In genomic region chr11:69209936-69210659, GRCh38 we compare ENCODE assay signal across 1 cellular context.
TF ChIP-seq lines count a peak whose summit lies in the region.

No MANE protein-coding gene starts in this region.

TF ChIP-seq in K562, 482 proteins besides CTCF, POLR2A, EP300 and RAD21 (continued from another document and continues in another):
- TF ChIP-seq ZHX1 (conservative IDR thresholded peaks at IDR 0.05; ENCODE audit: low read length) = no peak
- no peak for TF ChIP-seq HNRNPUL1 (IDR thresholded peaks at IDR 0.05; ENCODE audit: low read length)
- no peak for TF ChIP-seq KDM1A (IDR thresholded peaks at IDR 0.05)
- no peak for TF ChIP-seq FUS (optimal IDR thresholded peaks at IDR 0.05; ENCODE audit: low read depth, low read length)
- no peak for TF ChIP-seq SFPQ (IDR thresholded peaks at IDR 0.05; ENCODE audit: low read depth, low read length)
- no peak for TF ChIP-seq SAFB2 (IDR thresholded peaks at IDR 0.05; ENCODE audit: borderline replicate concordance, low read depth, low read length, severe bottlenecking)
- no peak for TF ChIP-seq CGGBP1 (CRISPR knock-in tag; IDR thresholded peaks at IDR 0.05)
- no peak for TF ChIP-seq ZNF140 (CRISPR knock-in tag; IDR thresholded peaks at IDR 0.05)
- no peak for TF ChIP-seq TAL1 (IDR thresholded peaks at IDR 0.05)
- TF ChIP-seq THAP12 (CRISPR knock-in tag; IDR thresholded peaks at IDR 0.05) = no peak
- TF ChIP-seq CBX5 (IDR thresholded peaks at IDR 0.05; ENCODE audit: borderline replicate concordance, low read depth) = no peak
- TF ChIP-seq RBFOX2 (IDR thresholded peaks at IDR 0.05; ENCODE audit: low read depth, low read length) = no peak
- no peak for TF ChIP-seq EGR1 (conservative IDR thresholded peaks at IDR 0.05)
- TF ChIP-seq NCOA2 (IDR thresholded peaks at IDR 0.05; ENCODE audit: partially characterized antibody in 2 of 2) = no peak
- no peak for TF ChIP-seq TSHZ1 (CRISPR knock-in tag; IDR thresholded peaks at IDR 0.05)
- no peak for TF ChIP-seq ZNF589 (CRISPR knock-in tag; IDR thresholded peaks at IDR 0.05; ENCODE audit: low read depth)
- no peak for TF ChIP-seq RNF219 (CRISPR knock-in tag; IDR thresholded peaks at IDR 0.05)
- no peak for TF ChIP-seq RBM25 (IDR thresholded peaks at IDR 0.05; ENCODE audit: low read depth, low read length, severe bottlenecking)
- TF ChIP-seq SMAD2 (IDR thresholded peaks at IDR 0.05; ENCODE audit: low read depth, low read length) = no peak
- TF ChIP-seq ZNF436 (CRISPR knock-in tag; IDR thresholded peaks at IDR 0.05) = no peak
- no peak for TF ChIP-seq HSF4 (CRISPR knock-in tag; IDR thresholded peaks at IDR 0.05; ENCODE audit: borderline replicate concordance)
- TF ChIP-seq ZNF311 (CRISPR knock-in tag; IDR thresholded peaks at IDR 0.05) = no peak
- no peak for TF ChIP-seq ZNF184 (CRISPR knock-in tag; IDR thresholded peaks at IDR 0.05)
- TF ChIP-seq PCBP1 (IDR thresholded peaks at IDR 0.05; ENCODE audit: low read depth, low read length, poor library complexity, severe bottlenecking) = no peak
- no peak for TF ChIP-seq ELK1 (CRISPR knock-in tag; IDR thresholded peaks at IDR 0.05)
- peak; percentile 18; the same call in 1 of the 2 replicates for TF ChIP-seq ATF7 (IDR thresholded peaks at IDR 0.05)
- TF ChIP-seq CBFB (CRISPR knock-in tag; IDR thresholded peaks at IDR 0.05) = no peak
- 0 out of 2 replicates have a peak, but pooled peaks have one; percentile 22 for TF ChIP-seq ZEB2 (IDR thresholded peaks at IDR 0.05)
- TF ChIP-seq ZBTB1 (CRISPR knock-in tag; IDR thresholded peaks at IDR 0.05; ENCODE audit: borderline replicate concordance, low read depth) = no peak
- TF ChIP-seq ZNF253 (CRISPR knock-in tag; conservative IDR thresholded peaks at IDR 0.05) = no peak
- no peak for TF ChIP-seq E2F8 (IDR thresholded peaks at IDR 0.05; ENCODE audit: low read depth, partially characterized antibody)
- TF ChIP-seq FOXM1 (IDR thresholded peaks at IDR 0.05; ENCODE audit: low read depth) = no peak
- TF ChIP-seq FOXM1 (CRISPR knock-in tag; IDR thresholded peaks at IDR 0.05; ENCODE audit: low read depth) = no peak
- TF ChIP-seq MECOM (CRISPR knock-in tag; IDR thresholded peaks at IDR 0.05) = no peak
- TF ChIP-seq TRIM28 (IDR thresholded peaks at IDR 0.05) = no peak
- no peak for TF ChIP-seq MLX (CRISPR knock-in tag; conservative IDR thresholded peaks at IDR 0.05)
- no peak for TF ChIP-seq ZNF175 (CRISPR knock-in tag; IDR thresholded peaks at IDR 0.05; ENCODE audit: low read depth)
- TF ChIP-seq RBM14 (IDR thresholded peaks at IDR 0.05; ENCODE audit: borderline replicate concordance, insufficient read depth, low read depth, low read length) = no peak
- no peak for TF ChIP-seq NELFE (IDR thresholded peaks at IDR 0.05; ENCODE audit: insufficient read depth, insufficient read length)
- TF ChIP-seq GABPB2 (CRISPR knock-in tag; conservative IDR thresholded peaks at IDR 0.05) = no peak
- TF ChIP-seq GTF2F1 (IDR thresholded peaks at IDR 0.05; ENCODE audit: low read depth, low read length) = no peak
- TF ChIP-seq HDGF (IDR thresholded peaks at IDR 0.05) = no peak
- no peak for TF ChIP-seq ZNF384 (IDR thresholded peaks at IDR 0.05; ENCODE audit: low read depth, low read length)
